ENCODE assay signal across 7 cellular contexts in the genomic region with DNA sequence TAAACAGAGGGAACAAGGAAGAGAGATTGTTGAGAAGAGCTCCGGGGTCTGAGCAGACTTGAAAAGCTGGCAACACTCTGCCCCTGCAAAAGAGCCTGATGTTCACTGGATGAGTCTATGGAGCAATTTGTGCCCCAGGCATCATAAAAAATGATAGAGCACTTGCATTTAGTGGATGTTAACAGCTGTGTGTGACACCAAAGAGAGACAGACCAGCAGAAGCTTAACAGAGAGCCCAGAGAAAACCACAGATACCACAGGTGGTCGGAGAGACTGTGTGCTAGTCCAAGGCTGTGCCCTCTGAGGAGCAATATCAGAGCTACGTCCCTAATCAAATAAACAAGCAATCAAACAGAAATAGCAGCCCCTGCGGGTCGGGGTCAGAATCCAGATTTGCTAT.
DNase-seq lines count a peak whose midpoint lies in the region; ATAC-seq and TF ChIP-seq lines count a peak whose summit lies in the region.
"Not testable (repeated sequence)": the region's sequence is repeated elsewhere in the genome, so short reads cannot be mapped to it uniquely, and the experiment has no call there.

No MANE protein-coding gene starts in this region.

- BruUV-seq in MCF 10A (replicated peaks; lab: Mats Ljungman, UMichigan) = not testable (repeated sequence)

- H3K9me3 Mint-ChIP-seq in WTC11; MCF 10A (ENCODE audit: unreplicated experiment); natural killer cell: not testable (repeated sequence)

- peaks cover 21% of the 10 kb centered on the region for H3K36me3 ChIP-seq in DND-41 (ENCODE audit: insufficient read depth, low read length)
- H3K36me3 ChIP-seq in MM.1S (replicated peaks; ENCODE audit: insufficient read depth, low read length); SJCRH30; right atrium auricular region: not testable (repeated sequence)

- not testable (repeated sequence) for DNase-seq in DND-41; WTC11 (ENCODE audit: low spot score); MCF 10A (ENCODE audit: unreplicated experiment); right atrium auricular region (ENCODE audit: low spot score); natural killer cell
- DNase-seq in MM.1S (peak; percentile 76), SJCRH30 (peak; percentile 92 to 97)

- H3K9me3 ChIP-seq in DND-41 (ENCODE audit: insufficient read depth, low read length, severe bottlenecking); MM.1S (replicated peaks; ENCODE audit: insufficient read depth, low read length); SJCRH30 (replicated peaks); right atrium auricular region: not testable (repeated sequence)

- CTCF ChIA-PET in WTC11 (lab: Charles Lee); MCF 10A (lab: Yijun Ruan, JAX): not testable (repeated sequence)

- not testable (repeated sequence) for H3K4me3 Mint-ChIP-seq in WTC11; MCF 10A (ENCODE audit: unreplicated experiment); natural killer cell

- not testable (repeated sequence) for H3F3A ChIP-seq in MM.1S (ENCODE audit: insufficient read depth, low read length)

- H3K27me3 Mint-ChIP-seq in WTC11 (ENCODE audit: low read depth); MCF 10A (ENCODE audit: insufficient read depth, unreplicated experiment); natural killer cell (ENCODE audit: low read depth in 2 of 2): not testable (repeated sequence)

- not testable (repeated sequence) for TF ChIP-seq CTCF in DND-41 (IDR thresholded peaks at IDR 0.05; ENCODE audit: borderline replicate concordance, extremely low read depth, low read length, poor library complexity, severe bottlenecking); MM.1S (IDR thresholded peaks at IDR 0.05; ENCODE audit: low read length); WTC11 (IDR thresholded peaks at IDR 0.05); MCF 10A (IDR thresholded peaks at IDR 0.05; ENCODE audit: unreplicated experiment); right atrium auricular region (IDR thresholded peaks at IDR 0.05); natural killer cell (IDR thresholded peaks at IDR 0.05)

- not testable (repeated sequence) for H3K9me2 ChIP-seq in MM.1S (replicated peaks; ENCODE audit: insufficient read depth, low read length)

- not testable (repeated sequence) for ATAC-seq in DND-41 (ENCODE audit: insufficient read depth, low read depth); WTC11
- peak in 1 of 3 donors; percentile 63 for ATAC-seq in natural killer cell

- H3K27ac ChIP-seq in DND-41 (ENCODE audit: low read length) (peak overlapping the region; percentile 33), MM.1S (ENCODE audit: low read length) (peak overlapping the region; percentile 10; the same call in 1 of the 2 replicates), SJCRH30 (peak overlapping the region; percentile 37; the same call in 1 of the 2 replicates), right atrium auricular region (peak overlapping the region; percentile 16 to 18)

- POLR2A ChIA-PET in WTC11 (lab: Charles Lee); MCF 10A (lab: Yijun Ruan, JAX): not testable (repeated sequence)

- H2AFZ ChIP-seq in DND-41 (ENCODE audit: low read depth, low read length); MM.1S (ENCODE audit: low read length): not testable (repeated sequence)

- peak overlapping the region; percentile 15; the same call in 1 of the 2 replicates for H3K9ac ChIP-seq in DND-41 (ENCODE audit: low read depth, low read length)
- H3K9ac ChIP-seq in MM.1S (ENCODE audit: low read length) = not testable (repeated sequence)

- peaks cover 26% of the 10 kb centered on the region for H3K79me2 ChIP-seq in DND-41 (ENCODE audit: insufficient read depth, low read length)
- not testable (repeated sequence) for H3K79me2 ChIP-seq in MM.1S (ENCODE audit: low read length)

- not testable (repeated sequence) for H3K4me2 ChIP-seq in DND-41 (ENCODE audit: insufficient read depth, low read length)
- H3K4me2 ChIP-seq in MM.1S (ENCODE audit: low read depth, low read length) = peak overlapping the region; percentile 39; the same call in 1 of the 2 replicates

- not testable (repeated sequence) for H3K36me3 Mint-ChIP-seq in WTC11; MCF 10A (ENCODE audit: insufficient read depth, unreplicated experiment); natural killer cell

- H3K4me1 Mint-ChIP-seq in WTC11; MCF 10A (ENCODE audit: insufficient read depth, unreplicated experiment): not testable (repeated sequence)
- peaks cover 21 to 33% of the 10 kb centered on the region in 2 donors for H3K4me1 Mint-ChIP-seq in natural killer cell

- H3K4me3 ChIP-seq in DND-41 (ENCODE audit: low read depth in 1 of 2, low read length in 2 of 2); MM.1S (ENCODE audit: low read length); SJCRH30; right atrium auricular region: not testable (repeated sequence)

- intact Hi-C loops in MCF 10A (cut with micrococcal nuclease); natural killer cell (cut with micrococcal nuclease): not testable (repeated sequence)

- peak overlapping the region; percentile 8; the same call in 1 of the 2 replicates for H3K27ac Mint-ChIP-seq in WTC11
- H3K27ac Mint-ChIP-seq in MCF 10A (ENCODE audit: low read depth, unreplicated experiment) = peak overlapping the region; percentile 40
- H3K27ac Mint-ChIP-seq in natural killer cell = peak overlapping the region; percentile 5 to 36

- H3K27me3 ChIP-seq in DND-41 (ENCODE audit: insufficient read depth, low read length, poor library complexity); MM.1S (replicated peaks; ENCODE audit: insufficient read depth, low read length); SJCRH30; right atrium auricular region: not testable (repeated sequence)

- H3K4me1 ChIP-seq in DND-41 (ENCODE audit: insufficient read depth, low read length) (peaks cover 58% of the 10 kb centered on the region), MM.1S (ENCODE audit: low read length) (peaks cover 15% of the 10 kb centered on the region)
- H3K4me1 ChIP-seq in SJCRH30, right atrium auricular region: not testable (repeated sequence)

- not testable (repeated sequence) for H4K20me1 ChIP-seq in DND-41 (ENCODE audit: insufficient read depth, low read length); MM.1S (ENCODE audit: insufficient read depth, low read length)
